ENCODE assay signal across 9 cellular contexts in genomic region chr6:14046476-14047068, GRCh38.
A peak's percentile ranks its signal among the peaks of the same experiment; 100 is the strongest.
DNase-seq lines count a peak whose midpoint lies in the region; ATAC-seq and TF ChIP-seq lines count a peak whose summit lies in the region.
"Had no signal": no experiment of that assay in that cellular context is flagged by ENCODE, and none has a peak within 500 bp of the region (broad histone marks: within the 10 kb centered on the region; RNA-seq: fewer than 3 reads in every experiment).

No MANE protein-coding gene starts in this region.

- no peak overlapping the region for H3K4me2 ChIP-seq in parathyroid adenoma (ENCODE audit: low read length)

- peaks cover 17% of the 10 kb centered on the region for H3K27me3 Mint-ChIP-seq in Caco-2 (ENCODE audit: insufficient read depth, unreplicated experiment)
- H3K27me3 Mint-ChIP-seq in activated CD4-positive, alpha-beta memory T cell treated with anti-CD3 and anti-CD28 coated beads, Interleukin-2, amount 10 ng/mL, durations not matched to agents 7 days and 5 days = peaks cover 27% of the 10 kb centered on the region

- H3K4me3 Mint-ChIP-seq in Caco-2 (ENCODE audit: unreplicated experiment) = no peak overlapping the region
- H3K4me3 Mint-ChIP-seq in activated CD4-positive, alpha-beta memory T cell treated with anti-CD3 and anti-CD28 coated beads, Interleukin-2, amount 10 ng/mL, durations not matched to agents 7 days and 5 days = no peak overlapping the region

- no peaks in the 10 kb centered on the region for H3K9me3 Mint-ChIP-seq in Caco-2 (ENCODE audit: unreplicated experiment)
- H3K9me3 Mint-ChIP-seq in activated CD4-positive, alpha-beta memory T cell treated with anti-CD3 and anti-CD28 coated beads, Interleukin-2, amount 10 ng/mL, durations not matched to agents 7 days and 5 days = no peaks in the 10 kb centered on the region

- H3K4me1 ChIP-seq in Caco-2 = no peaks in the 10 kb centered on the region
- peaks cover 0 to 3% (median 0%) of the 10 kb centered on the region in 3 donors for H3K4me1 ChIP-seq in esophagus squamous epithelium
- no peaks in the 10 kb centered on the region for H3K4me1 ChIP-seq in parathyroid adenoma
- H3K4me1 ChIP-seq: SJSA1 had no signal

- H3K27ac ChIP-seq in esophagus squamous epithelium (no peak overlapping the region), parathyroid adenoma (no peak overlapping the region)
- H3K27ac ChIP-seq: SJSA1 had no signal

- WGBS in esophagus squamous epithelium, 2 donors = 18 to 20% methylated on average over 8 of the region's 8 CpGs

- H3K27me3 ChIP-seq in Caco-2 (replicated peaks; ENCODE audit: control insufficient read depth, insufficient read depth, low read length) (no peaks in the 10 kb centered on the region; the same call in 1 of the 2 replicates), esophagus squamous epithelium (peaks cover 0 to 50% (median 0%) of the 10 kb centered on the region in 4 donors), parathyroid adenoma (ENCODE audit: control insufficient read depth, insufficient read depth, low read length) (no peaks in the 10 kb centered on the region)
- H3K27me3 ChIP-seq: SJSA1 had no signal

- no peak overlapping the region for H2AFZ ChIP-seq in parathyroid adenoma

- H3K36me3 Mint-ChIP-seq in Caco-2 (ENCODE audit: insufficient read depth, unreplicated experiment) = no peaks in the 10 kb centered on the region
- no peaks in the 10 kb centered on the region for H3K36me3 Mint-ChIP-seq in activated CD4-positive, alpha-beta memory T cell treated with anti-CD3 and anti-CD28 coated beads, Interleukin-2, amount 10 ng/mL, durations not matched to agents 7 days and 5 days (ENCODE audit: low read depth)

- no peak for TF ChIP-seq POLR2A in esophagus squamous epithelium (IDR thresholded peaks at IDR 0.05)
- TF ChIP-seq POLR2A in GM18505 (IDR thresholded peaks at IDR 0.05; ENCODE audit: borderline replicate concordance, extremely low read depth, insufficient read depth, insufficient read length) = no peak

- H3K4me3 ChIP-seq in Caco-2 (ENCODE audit: low read depth, low read length) = no peak overlapping the region
- no peak overlapping the region for H3K4me3 ChIP-seq in esophagus squamous epithelium
- no peak overlapping the region for H3K4me3 ChIP-seq in parathyroid adenoma (ENCODE audit: low read depth, low read length)
- H3K4me3 ChIP-seq: SJSA1 had no signal

- TF ChIP-seq CTCF in Caco-2 (IDR thresholded peaks at IDR 0.05; ENCODE audit: insufficient read depth in 1 of 2, low read depth in 1 of 2, low read length in 1 of 2, severe bottlenecking in 1 of 2, unreplicated experiment in 1 of 2) (peak; percentile 68 to 75), esophagus squamous epithelium (IDR thresholded peaks at IDR 0.05) (peak; percentile 14 to 72 (median 52)), parathyroid adenoma (IDR thresholded peaks at IDR 0.05) (peak; percentile 68)

- H3K9me3 ChIP-seq in Caco-2 = no peaks in the 10 kb centered on the region
- H3K9me3 ChIP-seq in esophagus squamous epithelium = no peaks in the 10 kb centered on the region
- H3K9me3 ChIP-seq in parathyroid adenoma (ENCODE audit: control insufficient read depth, low read length) = no peaks in the 10 kb centered on the region
- H3K9me3 ChIP-seq: SJSA1 had no signal

- no peaks in the 10 kb centered on the region for H3K4me1 Mint-ChIP-seq in Caco-2 (ENCODE audit: low read depth, unreplicated experiment)
- no peaks in the 10 kb centered on the region for H3K4me1 Mint-ChIP-seq in activated CD4-positive, alpha-beta memory T cell treated with anti-CD3 and anti-CD28 coated beads, Interleukin-2, amount 10 ng/mL, durations not matched to agents 7 days and 5 days

- BruUV-seq in Caco-2 (replicated peaks; lab: Mats Ljungman, UMichigan) = no TSS peak

- ATAC-seq in GM21526 (IDR thresholded peaks at IDR 0.05; ENCODE audit: low FRiP score, unreplicated experiment) (peak; percentile 50), GM19395 (IDR thresholded peaks at IDR 0.05; ENCODE audit: unreplicated experiment) (no peak), GM18505 (IDR thresholded peaks at IDR 0.05; ENCODE audit: unreplicated experiment) (no peak)

- H3K9ac ChIP-seq in parathyroid adenoma = no peak overlapping the region

- intact Hi-C loops in Caco-2 (cut with micrococcal nuclease; ENCODE audit: unreplicated experiment) = loop anchor here (1.0 kb wide), 2 partner anchors 137 to 251 kb away; no protein-coding TSS in a partner anchor
- intact Hi-C loops in esophagus squamous epithelium (cut with DNase I) = loop anchor here (10.0 kb wide), 2 partner anchors 132 to 252 kb away; no protein-coding TSS in a partner anchor

- CTCF ChIA-PET in Caco-2 (lab: Charles Lee) = interaction anchor here (0.6 to 2.2 kb wide), 16 partner anchors 9 to 1749 kb away, joined by 3 to 24 read pairs (median 4); partner anchors contain the start of gene SIRT5
- CTCF ChIA-PET in activated CD4-positive, alpha-beta memory T cell treated with anti-CD3 and anti-CD28 coated beads, Interleukin-2, amount 10 ng/mL, durations not matched to agents 7 days and 5 days (lab: Charles Lee) = interaction anchor here (0.6 to 6.4 kb wide), 17 partner anchors 8 to 252 kb away, joined by 3 to 54 read pairs (median 4); partner anchors contain the start of gene RNF182

- H3K27ac Mint-ChIP-seq in Caco-2 (ENCODE audit: unreplicated experiment) = no peak overlapping the region
- H3K27ac Mint-ChIP-seq in activated CD4-positive, alpha-beta memory T cell treated with anti-CD3 and anti-CD28 coated beads, Interleukin-2, amount 10 ng/mL, durations not matched to agents 7 days and 5 days = no peak overlapping the region

- DNase-seq in Caco-2 = peak; percentile 41 to 60
- peak; percentile 41 for DNase-seq in NCI-H226
- DNase-seq in activated CD4-positive, alpha-beta memory T cell treated with anti-CD3 and anti-CD28 coated beads, Interleukin-2, amount 10 ng/mL, durations not matched to agents 7 days and 5 days = peak; percentile 49
- no peak for DNase-seq in esophagus squamous epithelium (lab: John Stamatoyannopoulos, UW)

- H3K36me3 ChIP-seq in Caco-2 (ENCODE audit: control insufficient read depth, insufficient read depth, low read length) = no peaks in the 10 kb centered on the region
- no peaks in the 10 kb centered on the region for H3K36me3 ChIP-seq in esophagus squamous epithelium
- H3K36me3 ChIP-seq in parathyroid adenoma (ENCODE audit: control insufficient read depth, insufficient read depth, low read length) = no peaks in the 10 kb centered on the region
- H3K36me3 ChIP-seq: SJSA1 had no signal

- POLR2A ChIA-PET in Caco-2 (lab: Charles Lee) = no interaction called here
- POLR2A ChIA-PET in activated CD4-positive, alpha-beta memory T cell treated with anti-CD3 and anti-CD28 coated beads, Interleukin-2, amount 10 ng/mL, durations not matched to agents 7 days and 5 days (lab: Charles Lee) = interaction anchor here (1.0 to 1.8 kb wide), 2 partner anchors 9 to 20 kb away, joined by 4 to 5 read pairs; no protein-coding TSS in a partner anchor

- H3K79me2 ChIP-seq in parathyroid adenoma = no peaks in the 10 kb centered on the region
